21 cellular contexts compared by ENCODE assay signal in the genomic region with DNA sequence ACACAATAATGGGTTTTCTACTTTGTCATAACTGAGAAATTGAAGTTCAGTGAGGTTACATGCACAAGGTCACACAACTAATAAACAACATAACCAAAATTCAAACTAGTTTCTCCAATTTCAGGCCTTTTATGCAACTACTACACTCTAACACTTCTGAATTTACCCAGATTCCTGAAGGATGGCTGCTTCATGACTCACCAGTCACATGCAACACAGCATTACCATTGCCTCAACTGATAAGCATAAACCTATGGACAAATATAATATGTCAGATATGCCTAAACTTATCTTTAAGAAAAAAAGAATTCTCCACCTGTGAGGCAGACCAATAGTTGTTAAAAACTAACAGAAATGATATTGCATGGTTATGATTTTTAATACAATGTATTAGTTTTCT.
DNase-seq lines count a peak whose midpoint lies in the region; ATAC-seq, FAIRE-seq and TF ChIP-seq lines count a peak whose summit lies in the region.
"Had no signal": no experiment of that assay in that cellular context is flagged by ENCODE, and none has a peak within 500 bp of the region (broad histone marks: within the 10 kb centered on the region; RNA-seq: fewer than 3 reads in every experiment).

No MANE protein-coding gene starts in this region.

- CTCF ChIA-PET in endothelial cell of umbilical vein (lab: Charles Lee): no interaction called here

- H2BK15ac ChIP-seq in mesenchymal stem cell (ENCODE audit: low read depth, poor library complexity, severe bottlenecking): no peak overlapping the region

- no peak overlapping the region for H2BK5ac ChIP-seq in mesenchymal stem cell (ENCODE audit: low read depth, low read length, poor library complexity, severe bottlenecking)

- TF ChIP-seq POLR2A in endothelial cell of umbilical vein (IDR thresholded peaks at IDR 0.05; ENCODE audit: low read depth, low read length): no peak

- H3K79me1 ChIP-seq in mesenchymal stem cell (replicated peaks; ENCODE audit: low read length, poor library complexity, severe bottlenecking): no peaks in the 10 kb centered on the region

- H3K23ac ChIP-seq in mesenchymal stem cell (ENCODE audit: low read length in 2 of 2): no peak overlapping the region

- H3K36me3 ChIP-seq in KMS-11 (ENCODE audit: insufficient read depth): no peaks in the 10 kb centered on the region
- H3K36me3 ChIP-seq in endothelial cell of umbilical vein (ENCODE audit: control insufficient read depth in 2 of 2, extremely low read depth in 1 of 2, insufficient read depth in 2 of 2, low read length in 2 of 2): no peaks in the 10 kb centered on the region
- no peaks in the 10 kb centered on the region for H3K36me3 ChIP-seq in mesenchymal stem cell (ENCODE audit: control insufficient read depth in 1 of 2, insufficient read depth in 2 of 2, low read depth in 1 of 2, low read length in 2 of 2)

- no peaks in the 10 kb centered on the region for H3K9me3 Mint-ChIP-seq in activated T-helper 2 cell treated with anti-CD3 and anti-CD28 coated beads, Interferon-gamma antibody, Interleukin-2, Interleukin-4, amounts not matched to agents 10 μg/mL and 5 μg/mL and 100 μg/mL, durations not matched to agents 14 hours and 24 hours and 36 hours
- H3K9me3 Mint-ChIP-seq: activated T-helper 1 cell treated with anti-CD3 and anti-CD28 coated beads, Interleukin-12 subunit alpha, Interleukin-12 subunit beta, Interleukin-2, Interleukin-4 antibody, amounts not matched to agents 30 ng/mL and 10 ng/mL and 1 ng/mL, durations not matched to agents 14 hours and 24 hours and 36 hours; stimulated activated naive CD8-positive, alpha-beta T cell treated with anti-CD3 and anti-CD28 coated beads, Interleukin-15, Interleukin-2, amounts not matched to agents 100 ng/mL and 50 ng/mL, for 24 hours had no signal

- H3K4me3 ChIP-seq in AG10803 (ENCODE audit: low read length): no peak overlapping the region
- H3K4me3 ChIP-seq in KMS-11 (IDR thresholded peaks at IDR 0.05; ENCODE audit: insufficient read depth, low read depth, low read length): no peak overlapping the region
- H3K4me3 ChIP-seq in endothelial cell of umbilical vein (replicated peaks in 1 of 3; ENCODE audit: insufficient read depth in 1 of 3, low read depth in 1 of 3, low read length in 3 of 3): no peak overlapping the region
- no peak overlapping the region for H3K4me3 ChIP-seq in mesenchymal stem cell (ENCODE audit: insufficient read depth in 1 of 2, low read depth in 1 of 2, low read length in 2 of 2)
- H3K4me3 ChIP-seq: mucosa of descending colon, SK-N-MC had no signal

- no peak for TF ChIP-seq CTCF in AG10803 (conservative IDR thresholded peaks at IDR 0.05; ENCODE audit: low read length)
- no peak for TF ChIP-seq CTCF in KMS-11 (conservative IDR thresholded peaks at IDR 0.05; ENCODE audit: low read depth, low read length)
- no peak for TF ChIP-seq CTCF in endothelial cell of umbilical vein (IDR thresholded peaks at IDR 0.05; ENCODE audit: extremely low read depth in 1 of 2, insufficient read depth in 1 of 2, low read depth in 1 of 2, low read length in 2 of 2)
- no peak for TF ChIP-seq CTCF in omental fat pad (IDR thresholded peaks at IDR 0.05)

- POLR2A ChIA-PET in endothelial cell of umbilical vein (lab: Charles Lee): no interaction called here

- dilution Hi-C loops in endothelial cell of umbilical vein (cut with MboI; ENCODE audit: extremely low pct_ligation_motif_present, low sequenced_read_pairs): no loop called here

- H3K9ac ChIP-seq in KMS-11: no peak overlapping the region
- H3K9ac ChIP-seq in endothelial cell of umbilical vein (replicated peaks; ENCODE audit: extremely low read depth, insufficient read depth, low read length): no peak overlapping the region
- H3K9ac ChIP-seq in mesenchymal stem cell (ENCODE audit: low read length): no peak overlapping the region

- BruUV-seq in endothelial cell of umbilical vein (replicated peaks; lab: Mats Ljungman, UMichigan): no TSS peak

- 0 out of 2 replicates have a peak overlapping the region, but pooled peaks have one; percentile 7 for H2AFZ ChIP-seq in KMS-11 (ENCODE audit: low read depth)
- H2AFZ ChIP-seq in endothelial cell of umbilical vein (ENCODE audit: low read depth, low read length): no peak overlapping the region
- no peak overlapping the region for H2AFZ ChIP-seq in mesenchymal stem cell (ENCODE audit: low read depth, low read length)

- H2BK120ac ChIP-seq in mesenchymal stem cell (ENCODE audit: low read depth, low read length): no peak overlapping the region

- H3K27me3 ChIP-seq in KMS-11 (ENCODE audit: insufficient read depth, low read depth) (no peaks in the 10 kb centered on the region), endothelial cell of umbilical vein (ENCODE audit: control insufficient read depth in 2 of 2, insufficient read depth in 2 of 2, low read length in 2 of 2) (no peaks in the 10 kb centered on the region), mesenchymal stem cell (ENCODE audit: control insufficient read depth in 1 of 2, insufficient read depth in 1 of 2, low read length in 2 of 2) (no peaks in the 10 kb centered on the region)

- no peak for FAIRE-seq in endothelial cell of umbilical vein (lab: Jason Lieb, UNC)
- FAIRE-seq: frontal cortex had no signal

- H3K9me1 ChIP-seq in endothelial cell of umbilical vein (replicated peaks; ENCODE audit: control insufficient read depth, extremely low read depth, insufficient read depth, low read length): no peaks in the 10 kb centered on the region

- H3K18ac ChIP-seq in mesenchymal stem cell (ENCODE audit: low read depth in 1 of 2, low read length in 2 of 2): no peak overlapping the region

- no peak overlapping the region for H2AK5ac ChIP-seq in mesenchymal stem cell (ENCODE audit: low read length, severe bottlenecking)

- no peaks in the 10 kb centered on the region for H3K79me2 ChIP-seq in KMS-11 (ENCODE audit: insufficient read depth, low read depth)
- no peaks in the 10 kb centered on the region for H3K79me2 ChIP-seq in endothelial cell of umbilical vein (ENCODE audit: control insufficient read depth, insufficient read depth, low read length)

- H3K4me2 ChIP-seq in KMS-11 (no peak overlapping the region), endothelial cell of umbilical vein (ENCODE audit: insufficient read depth, low read length) (no peak overlapping the region), mesenchymal stem cell (ENCODE audit: low read length, poor library complexity, severe bottlenecking) (no peak overlapping the region)

- peak; percentile 3 for DNase-seq in AG10803 (ENCODE audit: low read depth)
- peak; percentile 39 for DNase-seq in endothelial cell of umbilical vein (ENCODE audit: low read depth, low spot score)
- DNase-seq in mesenchymal stem cell: peak; percentile 43
- DNase-seq in amniotic stem cell (lab: John Stamatoyannopoulos, UW): no peak
- no peak for DNase-seq in omental fat pad (ENCODE audit: low spot score)
- DNase-seq in activated T-helper 2 cell treated with anti-CD3 and anti-CD28 coated beads, Interferon-gamma antibody, Interleukin-2, Interleukin-4, amounts not matched to agents 10 μg/mL and 5 μg/mL and 100 μg/mL, durations not matched to agents 14 hours and 24 hours and 36 hours (ENCODE audit: low spot score): no peak
- no peak for DNase-seq in activated CD4-positive, alpha-beta T cell treated with anti-CD3 and anti-CD28 coated beads for 1 hour
- DNase-seq: activated CD4-positive, CD25-positive, alpha-beta regulatory T cell treated with anti-CD3 and anti-CD28 coated beads, Interleukin-2, amount 50 U/mL, for 72 hours; CD8-positive, alpha-beta memory T cell; effector CD8-positive, alpha-beta T cell; Karpas-422; mucosa of descending colon; NCI-H774; right cardiac atrium had no signal

- no peak overlapping the region for H4K8ac ChIP-seq in mesenchymal stem cell (ENCODE audit: low read length)

- no peak for ATAC-seq in omental fat pad (ENCODE audit: low FRiP score)
- ATAC-seq: mucosa of descending colon, Panc1, right cardiac atrium had no signal

- H3K4me1 ChIP-seq in KMS-11 (ENCODE audit: low read depth, poor library complexity, severe bottlenecking) (no peaks in the 10 kb centered on the region), endothelial cell of umbilical vein (ENCODE audit: control insufficient read depth, extremely low read depth, insufficient read depth, low read length) (no peaks in the 10 kb centered on the region), mesenchymal stem cell (ENCODE audit: control insufficient read depth, insufficient read depth, low read depth, low read length) (no peaks in the 10 kb centered on the region)

- no peak overlapping the region for H4K91ac ChIP-seq in mesenchymal stem cell (ENCODE audit: low read length)

- H4K20me1 ChIP-seq in KMS-11 (ENCODE audit: insufficient read depth): no peaks in the 10 kb centered on the region
- no peaks in the 10 kb centered on the region for H4K20me1 ChIP-seq in endothelial cell of umbilical vein (replicated peaks; ENCODE audit: control insufficient read depth, extremely low read depth, insufficient read depth, low read length)

- no peaks in the 10 kb centered on the region for H3K36me3 Mint-ChIP-seq in activated T-helper 2 cell treated with anti-CD3 and anti-CD28 coated beads, Interferon-gamma antibody, Interleukin-2, Interleukin-4, amounts not matched to agents 10 μg/mL and 5 μg/mL and 100 μg/mL, durations not matched to agents 14 hours and 24 hours and 36 hours (ENCODE audit: low read depth)
- H3K36me3 Mint-ChIP-seq: CD8-positive, alpha-beta memory T cell; type B pancreatic cell had no signal

- no peak overlapping the region for H2BK12ac ChIP-seq in mesenchymal stem cell (ENCODE audit: low read length in 2 of 2)

- no peaks in the 10 kb centered on the region for H3K4me1 Mint-ChIP-seq in activated T-helper 2 cell treated with anti-CD3 and anti-CD28 coated beads, Interferon-gamma antibody, Interleukin-2, Interleukin-4, amounts not matched to agents 10 μg/mL and 5 μg/mL and 100 μg/mL, durations not matched to agents 14 hours and 24 hours and 36 hours (ENCODE audit: low read depth)
- H3K4me1 Mint-ChIP-seq: CD8-positive, alpha-beta memory T cell had no signal

- intact Hi-C loops in endothelial cell of umbilical vein (cut with micrococcal nuclease): loop anchor here (10.0 kb wide), 1 partner anchor 366 kb away; no protein-coding TSS in a partner anchor
- intact Hi-C loops in activated T-helper 2 cell treated with anti-CD3 and anti-CD28 coated beads, Interferon-gamma antibody, Interleukin-2, Interleukin-4, amounts not matched to agents 10 μg/mL and 5 μg/mL and 100 μg/mL, durations not matched to agents 14 hours and 24 hours and 36 hours (cut with micrococcal nuclease): no loop called here

- H3K4ac ChIP-seq in mesenchymal stem cell (ENCODE audit: low read depth in 1 of 2, low read length in 2 of 2): no peak overlapping the region

- H3K9me3 ChIP-seq in endothelial cell of umbilical vein (replicated peaks; ENCODE audit: control insufficient read depth, insufficient read depth, low read length): no peaks in the 10 kb centered on the region
- H3K9me3 ChIP-seq in mesenchymal stem cell (ENCODE audit: control insufficient read depth, low read length): no peaks in the 10 kb centered on the region

- H3K27me3 Mint-ChIP-seq in activated T-helper 2 cell treated with anti-CD3 and anti-CD28 coated beads, Interferon-gamma antibody, Interleukin-2, Interleukin-4, amounts not matched to agents 10 μg/mL and 5 μg/mL and 100 μg/mL, durations not matched to agents 14 hours and 24 hours and 36 hours (ENCODE audit: low read depth): no peaks in the 10 kb centered on the region
- H3K27me3 Mint-ChIP-seq: CD8-positive, alpha-beta memory T cell; stimulated activated naive CD8-positive, alpha-beta T cell treated with anti-CD3 and anti-CD28 coated beads, Interleukin-15, Interleukin-2, amounts not matched to agents 100 ng/mL and 50 ng/mL, for 24 hours; type B pancreatic cell had no signal

- no peak overlapping the region for H3K14ac ChIP-seq in mesenchymal stem cell (ENCODE audit: low read length in 2 of 2)

- H3K4me3 Mint-ChIP-seq in activated T-helper 2 cell treated with anti-CD3 and anti-CD28 coated beads, Interferon-gamma antibody, Interleukin-2, Interleukin-4, amounts not matched to agents 10 μg/mL and 5 μg/mL and 100 μg/mL, durations not matched to agents 14 hours and 24 hours and 36 hours (ENCODE audit: low read depth): no peak overlapping the region
- H3K4me3 Mint-ChIP-seq: activated T-helper 1 cell treated with anti-CD3 and anti-CD28 coated beads, Interleukin-12 subunit alpha, Interleukin-12 subunit beta, Interleukin-2, Interleukin-4 antibody, amounts not matched to agents 30 ng/mL and 10 ng/mL and 1 ng/mL, durations not matched to agents 14 hours and 24 hours and 36 hours; CD8-positive, alpha-beta memory T cell; stimulated activated naive CD8-positive, alpha-beta T cell treated with anti-CD3 and anti-CD28 coated beads, Interleukin-15, Interleukin-2, amounts not matched to agents 100 ng/mL and 50 ng/mL, for 24 hours; type B pancreatic cell had no signal

- H3K27ac ChIP-seq in KMS-11 (no peak overlapping the region), endothelial cell of umbilical vein (ENCODE audit: insufficient read depth, low read depth, low read length) (no peak overlapping the region), mesenchymal stem cell (ENCODE audit: low read length, poor library complexity, severe bottlenecking) (no peak overlapping the region)
- H3K27ac ChIP-seq: SK-N-MC had no signal

- no peak overlapping the region for H3K27ac Mint-ChIP-seq in activated T-helper 2 cell treated with anti-CD3 and anti-CD28 coated beads, Interferon-gamma antibody, Interleukin-2, Interleukin-4, amounts not matched to agents 10 μg/mL and 5 μg/mL and 100 μg/mL, durations not matched to agents 14 hours and 24 hours and 36 hours
- H3K27ac Mint-ChIP-seq: activated T-helper 1 cell treated with anti-CD3 and anti-CD28 coated beads, Interleukin-12 subunit alpha, Interleukin-12 subunit beta, Interleukin-2, Interleukin-4 antibody, amounts not matched to agents 30 ng/mL and 10 ng/mL and 1 ng/mL, durations not matched to agents 14 hours and 24 hours and 36 hours; CD8-positive, alpha-beta memory T cell; stimulated activated naive CD8-positive, alpha-beta T cell treated with anti-CD3 and anti-CD28 coated beads, Interleukin-15, Interleukin-2, amounts not matched to agents 100 ng/mL and 50 ng/mL, for 24 hours; type B pancreatic cell had no signal

Comparison
In these comparisons a context has a peak if more than half of its experiments do, and no peak if none do; other contexts are left out.
1. DNase-seq: peak in AG10803 (single experiment), endothelial cell of umbilical vein (single experiment) and mesenchymal stem cell (single experiment); none in amniotic stem cell (single experiment), omental fat pad (single experiment), activated T-helper 2 cell treated with anti-CD3 and anti-CD28 coated beads, Interferon-gamma antibody, Interleukin-2, Interleukin-4, amounts not matched to agents 10 μg/mL and 5 μg/mL and 100 μg/mL, durations not matched to agents 14 hours and 24 hours and 36 hours (single experiment) and activated CD4-positive, alpha-beta T cell treated with anti-CD3 and anti-CD28 coated beads for 1 hour (single experiment).